ENCODE assay signal across 25 cellular contexts in the genomic region with DNA sequence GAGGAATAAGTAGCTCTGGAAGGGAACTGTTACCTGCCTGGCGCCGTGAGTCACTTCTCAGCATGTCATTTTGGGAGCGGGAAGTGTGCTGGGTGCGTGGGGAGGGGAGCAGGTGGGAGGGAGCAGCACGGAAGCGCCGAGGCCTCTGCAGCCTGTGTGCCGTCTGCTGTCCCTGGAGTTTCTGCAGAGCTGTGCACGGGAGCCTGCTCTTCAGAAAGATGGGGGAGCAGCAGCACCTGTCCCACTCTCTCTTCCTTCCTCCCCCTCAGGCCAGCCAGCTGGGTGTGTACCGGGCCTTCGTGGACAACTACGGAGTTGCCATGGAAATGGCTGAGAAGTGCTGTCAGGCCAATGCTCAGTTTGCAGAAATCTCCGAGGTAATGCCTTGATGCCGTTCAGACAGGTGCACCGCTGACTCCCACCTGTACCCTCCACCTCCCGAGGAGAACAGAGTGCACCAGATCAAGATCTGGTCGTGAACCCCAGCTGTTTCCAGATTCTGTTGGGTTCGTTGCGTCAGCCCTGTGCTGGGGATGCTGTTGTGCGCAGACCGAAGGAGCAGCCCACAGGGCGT.
DNase-seq lines count a peak whose midpoint lies in the region; TF ChIP-seq lines count a peak whose summit lies in the region.
"Had no signal": no experiment of that assay in that cellular context is flagged by ENCODE, and none has a peak within 500 bp of the region (broad histone marks: within the 10 kb centered on the region; RNA-seq: fewer than 3 reads in every experiment).

No MANE protein-coding gene starts in this region.

- no peak overlapping the region for H2BK5ac ChIP-seq in mesendoderm (ENCODE audit: low read length)

- H3K9me3 ChIP-seq in Karpas-422 (ENCODE audit: low read length) (no peaks in the 10 kb centered on the region), esophagus squamous epithelium (no peaks in the 10 kb centered on the region), thyroid gland (no peaks in the 10 kb centered on the region)
- H3K9me3 ChIP-seq: SK-N-SH had no signal

- intact Hi-C loops in esophagus squamous epithelium (cut with DNase I): no loop called here
- intact Hi-C loops in thyroid gland (cut with DNase I): no loop called here

- no peak overlapping the region for H4K5ac ChIP-seq in mesendoderm (ENCODE audit: low read length)

- no peaks in the 10 kb centered on the region for H3K27me3 ChIP-seq in Karpas-422 (ENCODE audit: low read length)
- H3K27me3 ChIP-seq in mesendoderm (ENCODE audit: insufficient read depth, low read length, poor library complexity): no peaks in the 10 kb centered on the region
- H3K27me3 ChIP-seq in esophagus squamous epithelium: no peaks in the 10 kb centered on the region
- H3K27me3 ChIP-seq in thyroid gland: no peaks in the 10 kb centered on the region
- H3K27me3 ChIP-seq: cardiac muscle cell, neural progenitor cell had no signal

- no CpG with 5 or more reads among the region's 22 CpGs for WGBS in mesendoderm (ENCODE audit: extremely low coverage, insufficient coverage, low lambda C conversion rate)
- WGBS in esophagus squamous epithelium, 2 donors: 85 to 89% methylated on average over 6 to 10 of the region's 22 CpGs
- WGBS in thyroid gland, 2 donors: 83% methylated on average over 17 to 22 of the region's 22 CpGs

- no peaks in the 10 kb centered on the region for H3K79me2 ChIP-seq in Karpas-422 (ENCODE audit: low read length)
- H3K79me2 ChIP-seq in mesendoderm (ENCODE audit: control insufficient read depth, insufficient read depth, low read length): no peaks in the 10 kb centered on the region

- H2AFZ ChIP-seq in Karpas-422 (ENCODE audit: low read length): no peak overlapping the region
- H2AFZ ChIP-seq: neural progenitor cell had no signal

- no peak for TF ChIP-seq POLR2A in esophagus squamous epithelium (IDR thresholded peaks at IDR 0.05)
- no peak for TF ChIP-seq POLR2A in thyroid gland (IDR thresholded peaks at IDR 0.05)

- H2BK120ac ChIP-seq in mesendoderm (ENCODE audit: low read depth, low read length): no peak overlapping the region

- TF ChIP-seq CTCF in esophagus squamous epithelium (IDR thresholded peaks at IDR 0.05) (no peak), thyroid gland (IDR thresholded peaks at IDR 0.05) (no peak)

- no peaks in the 10 kb centered on the region for H3K9me2 ChIP-seq in Karpas-422 (replicated peaks; ENCODE audit: insufficient read depth, low read length)
- H3K9me2 ChIP-seq: SK-N-SH had no signal

- H3K4me1 ChIP-seq in Karpas-422 (ENCODE audit: low read length): peaks cover 81% of the 10 kb centered on the region
- no peaks in the 10 kb centered on the region for H3K4me1 ChIP-seq in mesendoderm (ENCODE audit: control insufficient read depth, low read depth, low read length)
- no peaks in the 10 kb centered on the region for H3K4me1 ChIP-seq in esophagus squamous epithelium
- H3K4me1 ChIP-seq in thyroid gland: peaks cover 44 to 77% of the 10 kb centered on the region in 2 donors

- no peak overlapping the region for H3K56ac ChIP-seq in mesendoderm (ENCODE audit: low read length)

- H3K36me3 ChIP-seq in Karpas-422 (ENCODE audit: insufficient read depth, low read length): 0 out of 2 replicates have a peak, but pooled peaks cover 3% of the 10 kb centered on the region
- peaks cover 11% of the 10 kb centered on the region for H3K36me3 ChIP-seq in mesendoderm (ENCODE audit: control insufficient read depth, insufficient read depth, low read length)
- peaks cover 9 to 100% (median 31%) of the 10 kb centered on the region in 3 donors for H3K36me3 ChIP-seq in esophagus squamous epithelium
- H3K36me3 ChIP-seq in thyroid gland: peaks cover 11 to 13% of the 10 kb centered on the region in 2 donors
- H3K36me3 ChIP-seq: neural progenitor cell had no signal

- peak overlapping the region; percentile 97 for H3K27ac ChIP-seq in Karpas-422 (ENCODE audit: low read length)
- H3K27ac ChIP-seq in angular gyrus (ENCODE audit: low read depth, low read length): peak overlapping the region; percentile 34
- H3K27ac ChIP-seq in mesendoderm (ENCODE audit: low read depth, low read length): no peak overlapping the region
- H3K27ac ChIP-seq in esophagus squamous epithelium: no peak overlapping the region
- H3K27ac ChIP-seq in thyroid gland: no peak overlapping the region
- H3K27ac ChIP-seq: cardiac muscle cell, neural progenitor cell had no signal

- no peak overlapping the region for H2AK5ac ChIP-seq in mesendoderm (ENCODE audit: low read length)

- H3K23ac ChIP-seq in mesendoderm (ENCODE audit: low read length): no peak overlapping the region

- H3K4me2 ChIP-seq in Karpas-422 (ENCODE audit: low read depth, low read length, poor library complexity, severe bottlenecking) (peak overlapping the region; percentile 52), mesendoderm (ENCODE audit: low read length) (no peak overlapping the region)
- H3K4me2 ChIP-seq: neural progenitor cell, SK-N-SH had no signal

- H4K8ac ChIP-seq in mesendoderm (ENCODE audit: low read depth, low read length): no peak overlapping the region

- DNase-seq in DMS53 treated with DMSO at 0.1 percent for 48 hours (lab: John Stamatoyannopoulos, UW; ENCODE audit: unreplicated experiment): peak; percentile 18
- peak; percentile 66 for DNase-seq in Karpas-422
- peak; percentile 40 for DNase-seq in mesendoderm
- DNase-seq in esophagus squamous epithelium (lab: John Stamatoyannopoulos, UW): no peak
- no peak for DNase-seq in activated naive CD4-positive, alpha-beta T cell treated with anti-CD3 and anti-CD28 coated beads, Interleukin-2, amount 50 U/mL, for 16 hours
- DNase-seq in thyroid gland: no peak
- DNase-seq in SW 1271 (lab: John Stamatoyannopoulos, UW): no peak
- DNase-seq: activated B cell treated with CpG ODN at 0.5 μM for 24 hours; activated CD4-positive, alpha-beta memory T cell treated with anti-CD3 and anti-CD28 coated beads for 36 hours; activated naive CD4-positive, alpha-beta T cell treated with anti-CD3 and anti-CD28 coated beads, Interleukin-2, amount 10 ng/mL, durations not matched to agents 7 days and 5 days; activated T-cell treated with anti-CD3 and anti-CD28 coated beads, Interleukin-2, amount 50 U/mL, for 4 hours; CD8-positive, alpha-beta T cell; dermis blood vessel endothelial cell; DND-41; left ventricle myocardium superior; NCI-H1048; NCI-H1930; NCI-H510A; stimulated activated CD4-positive, alpha-beta T cell treated with anti-CD3 and anti-CD28 coated beads, Interleukin-4, amount 100 ng/mL, for 1 hour; stimulated activated naive CD4-positive, alpha-beta T cell; T1000 had no signal

- no peaks in the 10 kb centered on the region for H4K20me1 ChIP-seq in Karpas-422 (ENCODE audit: insufficient read depth, low read depth, low read length)

- peaks cover 10% of the 10 kb centered on the region for H3K79me1 ChIP-seq in mesendoderm (ENCODE audit: low read length)

- peak overlapping the region; percentile 67 for H3K9ac ChIP-seq in Karpas-422 (ENCODE audit: low read length)
- no peak overlapping the region for H3K9ac ChIP-seq in mesendoderm (ENCODE audit: low read length)
- H3K9ac ChIP-seq: neural progenitor cell, SK-N-SH had no signal

- no peak overlapping the region for H3K18ac ChIP-seq in mesendoderm (ENCODE audit: low read length)

- H3K4ac ChIP-seq in mesendoderm (ENCODE audit: low read depth, low read length): no peak overlapping the region

- no peak overlapping the region for H2BK15ac ChIP-seq in mesendoderm (replicated peaks; ENCODE audit: low read depth)

- H3K4me3 ChIP-seq in Karpas-422 (ENCODE audit: low read length): peak overlapping the region; percentile 38; the same call in 1 of the 2 replicates
- no peak overlapping the region for H3K4me3 ChIP-seq in mesendoderm (ENCODE audit: low read length)
- no peak overlapping the region for H3K4me3 ChIP-seq in esophagus squamous epithelium
- H3K4me3 ChIP-seq in thyroid gland (replicated peaks in 1 of 3): no peak overlapping the region
- H3K4me3 ChIP-seq: cardiac muscle cell, neural progenitor cell had no signal

Comparison
In these comparisons a context has a peak if more than half of its experiments do, and no peak if none do; other contexts are left out.
1. DNase-seq: peak in DMS53 treated with DMSO at 0.1 percent for 48 hours (single experiment), Karpas-422 (single experiment) and mesendoderm (single experiment); none in esophagus squamous epithelium (single experiment), activated naive CD4-positive, alpha-beta T cell treated with anti-CD3 and anti-CD28 coated beads, Interleukin-2, amount 50 U/mL, for 16 hours (single experiment), thyroid gland (0 of 2) and SW 1271 (0 of 2).
2. H3K27ac ChIP-seq: peak in Karpas-422 (single experiment) and angular gyrus (single experiment); none in mesendoderm (single experiment), esophagus squamous epithelium (0 of 4) and thyroid gland (0 of 3).